In the genomic region with DNA sequence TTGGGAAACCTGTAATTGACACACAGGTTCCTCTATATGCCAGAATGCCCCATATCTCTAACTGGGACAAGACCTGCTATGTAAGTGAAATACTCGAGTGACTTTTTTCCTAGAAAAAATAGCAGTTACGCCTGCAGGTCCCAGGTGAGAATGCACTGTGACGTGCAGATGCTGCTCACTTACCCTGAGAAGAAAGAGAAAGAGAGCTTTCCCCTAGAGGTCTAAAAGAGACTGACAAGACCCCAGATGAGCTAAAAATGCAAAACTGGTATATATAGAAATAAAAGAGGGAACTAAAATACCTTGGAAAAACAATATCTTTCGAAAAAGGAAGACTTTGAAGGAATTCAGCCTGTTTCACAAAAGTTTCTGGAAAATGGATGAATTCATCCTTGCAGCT, we compare ENCODE assay signal across 29 cellular contexts.
"Had no signal": no experiment of that assay in that cellular context is flagged by ENCODE, and none has a peak within 500 bp of the region (broad histone marks: within the 10 kb centered on the region; RNA-seq: fewer than 3 reads in every experiment).

No MANE protein-coding gene starts in this region.

- H3K4me3 Mint-ChIP-seq: activated CD4-positive, alpha-beta memory T cell treated with anti-CD3 and anti-CD28 coated beads for 36 hours; activated CD4-positive, alpha-beta T cell treated with anti-CD3 and anti-CD28 coated beads, Interleukin-2, amount 10 ng/mL, durations not matched to agents 24 days and 14 days; activated CD8-positive, alpha-beta memory T cell treated with anti-CD3 and anti-CD28 coated beads, Interleukin-2, amount 10 ng/mL, durations not matched to agents 7 days and 5 days; activated CD8-positive, alpha-beta T cell treated with anti-CD3 and anti-CD28 coated beads, Interleukin-2, amount 10 ng/mL, durations not matched to agents 7 days and 5 days; activated naive CD4-positive, alpha-beta T cell treated with anti-CD3 and anti-CD28 coated beads for 36 hours; activated naive CD4-positive, alpha-beta T cell treated with anti-CD3 and anti-CD28 coated beads, Interleukin-2, amount 50 U/mL, for 24 hours; activated naive CD8-positive, alpha-beta T cell treated with anti-CD3 and anti-CD28 coated beads for 36 hours; activated naive CD8-positive, alpha-beta T cell treated with anti-CD3 and anti-CD28 coated beads, Interleukin-2, amount 50 U/mL, for 24 hours; activated T-helper 1 cell treated with anti-CD3 and anti-CD28 coated beads, Interleukin-12 subunit alpha, Interleukin-12 subunit beta, Interleukin-2, Interleukin-4 antibody, amounts not matched to agents 30 ng/mL and 10 ng/mL and 1 ng/mL, durations not matched to agents 14 hours and 24 hours and 36 hours; effector memory CD8-positive, alpha-beta T cell had no signal

- H3K27ac ChIP-seq: adrenal gland, body of pancreas, epithelial cell of prostate, esophagus squamous epithelium, gastroesophageal sphincter, heart right ventricle had no signal

- H3K27ac Mint-ChIP-seq: activated CD4-positive, alpha-beta memory T cell treated with anti-CD3 and anti-CD28 coated beads for 36 hours; activated CD4-positive, alpha-beta T cell treated with anti-CD3 and anti-CD28 coated beads, Interleukin-2, amount 10 ng/mL, durations not matched to agents 24 days and 14 days; activated CD8-positive, alpha-beta memory T cell treated with anti-CD3 and anti-CD28 coated beads, Interleukin-2, amount 10 ng/mL, durations not matched to agents 7 days and 5 days; activated CD8-positive, alpha-beta T cell treated with anti-CD3 and anti-CD28 coated beads, Interleukin-2, amount 10 ng/mL, durations not matched to agents 7 days and 5 days; activated naive CD4-positive, alpha-beta T cell treated with anti-CD3 and anti-CD28 coated beads for 36 hours; activated naive CD4-positive, alpha-beta T cell treated with anti-CD3 and anti-CD28 coated beads, Interleukin-2, amount 50 U/mL, for 24 hours; activated naive CD8-positive, alpha-beta T cell treated with anti-CD3 and anti-CD28 coated beads for 36 hours; activated naive CD8-positive, alpha-beta T cell treated with anti-CD3 and anti-CD28 coated beads, Interleukin-2, amount 50 U/mL, for 24 hours; activated T-helper 1 cell treated with anti-CD3 and anti-CD28 coated beads, Interleukin-12 subunit alpha, Interleukin-12 subunit beta, Interleukin-2, Interleukin-4 antibody, amounts not matched to agents 30 ng/mL and 10 ng/mL and 1 ng/mL, durations not matched to agents 14 hours and 24 hours and 36 hours; activated T-helper 2 cell treated with anti-CD3 and anti-CD28 coated beads, Interferon-gamma antibody, Interleukin-2, Interleukin-4, amounts not matched to agents 10 μg/mL and 5 μg/mL and 100 μg/mL, durations not matched to agents 14 hours and 24 hours and 36 hours; effector memory CD8-positive, alpha-beta T cell had no signal

- H3K27me3 ChIP-seq: adrenal gland, body of pancreas, esophagus squamous epithelium, heart right ventricle had no signal

- ATAC-seq: activated CD8-positive, alpha-beta memory T cell treated with anti-CD3 and anti-CD28 coated beads, Interleukin-2, amount 10 ng/mL, durations not matched to agents 7 days and 5 days; activated CD8-positive, alpha-beta T cell treated with anti-CD3 and anti-CD28 coated beads, Interleukin-2, amount 10 ng/mL, durations not matched to agents 7 days and 5 days; activated naive CD8-positive, alpha-beta T cell treated with anti-CD3 and anti-CD28 coated beads, Interleukin-2, amount 50 U/mL, for 24 hours; body of pancreas; effector memory CD8-positive, alpha-beta T cell; gastroesophageal sphincter; heart right ventricle had no signal

- H3K4me1 Mint-ChIP-seq: activated CD4-positive, alpha-beta T cell treated with anti-CD3 and anti-CD28 coated beads, Interleukin-2, amount 10 ng/mL, durations not matched to agents 24 days and 14 days; activated CD8-positive, alpha-beta memory T cell treated with anti-CD3 and anti-CD28 coated beads, Interleukin-2, amount 10 ng/mL, durations not matched to agents 7 days and 5 days; activated naive CD4-positive, alpha-beta T cell treated with anti-CD3 and anti-CD28 coated beads, Interleukin-2, amount 50 U/mL, for 24 hours; activated naive CD8-positive, alpha-beta T cell treated with anti-CD3 and anti-CD28 coated beads for 36 hours; activated naive CD8-positive, alpha-beta T cell treated with anti-CD3 and anti-CD28 coated beads, Interleukin-2, amount 50 U/mL, for 24 hours had no signal

- H3K36me3 ChIP-seq: adrenal gland, esophagus squamous epithelium, gastroesophageal sphincter, heart right ventricle had no signal

- H3K9me3 ChIP-seq: adrenal gland, body of pancreas, gastroesophageal sphincter, heart right ventricle had no signal

- DNase-seq: activated CD4-positive, alpha-beta memory T cell treated with anti-CD3 and anti-CD28 coated beads for 36 hours; activated CD4-positive, alpha-beta T cell treated with anti-CD3 and anti-CD28 coated beads, Interleukin-2, amount 10 ng/mL, durations not matched to agents 24 days and 14 days; activated CD8-positive, alpha-beta memory T cell treated with anti-CD3 and anti-CD28 coated beads, Interleukin-2, amount 10 ng/mL, durations not matched to agents 7 days and 5 days; activated CD8-positive, alpha-beta memory T cell treated with anti-CD3 and anti-CD28 coated beads, Interleukin-2, amount 50 U/mL, for 4 hours; activated CD8-positive, alpha-beta T cell treated with anti-CD3 and anti-CD28 coated beads, Interleukin-2, amount 10 ng/mL, durations not matched to agents 7 days and 5 days; activated effector memory CD4-positive, alpha-beta T cell treated with anti-CD3 and anti-CD28 coated beads, Interleukin-2, amount 50 U/mL, for 16 hours; activated naive CD4-positive, alpha-beta T cell treated with anti-CD3 and anti-CD28 coated beads for 36 hours; activated naive CD8-positive, alpha-beta T cell treated with anti-CD3 and anti-CD28 coated beads for 36 hours; activated naive CD8-positive, alpha-beta T cell treated with anti-CD3 and anti-CD28 coated beads, Interleukin-2, amount 50 U/mL, for 24 hours; activated T-cell treated with anti-CD3 and anti-CD28 coated beads, Interleukin-2, amount 50 U/mL, for 1 hour; activated T-cell treated with anti-CD3 and anti-CD28 coated beads, Interleukin-2, amount 50 U/mL, for 48 hours; adrenal gland; amygdala; aorta; body of pancreas; caudate nucleus; cortex of kidney; dermis blood vessel endothelial cell; effector CD4-positive, alpha-beta T cell; effector memory CD8-positive, alpha-beta T cell; esophagus squamous epithelium; foreskin melanocyte; heart right ventricle; T-helper 2 cell had no signal

- H3K4me3 ChIP-seq: adrenal gland, body of pancreas, esophagus squamous epithelium, gastroesophageal sphincter, heart right ventricle had no signal

- H3K36me3 Mint-ChIP-seq: activated CD4-positive, alpha-beta memory T cell treated with anti-CD3 and anti-CD28 coated beads for 36 hours; activated CD8-positive, alpha-beta memory T cell treated with anti-CD3 and anti-CD28 coated beads, Interleukin-2, amount 10 ng/mL, durations not matched to agents 7 days and 5 days; activated naive CD4-positive, alpha-beta T cell treated with anti-CD3 and anti-CD28 coated beads, Interleukin-2, amount 50 U/mL, for 24 hours; activated naive CD8-positive, alpha-beta T cell treated with anti-CD3 and anti-CD28 coated beads for 36 hours had no signal

- H3K4me1 ChIP-seq: adrenal gland, body of pancreas, esophagus squamous epithelium, gastroesophageal sphincter, heart right ventricle had no signal

- H3K27me3 Mint-ChIP-seq: activated CD4-positive, alpha-beta memory T cell treated with anti-CD3 and anti-CD28 coated beads for 36 hours; activated CD4-positive, alpha-beta T cell treated with anti-CD3 and anti-CD28 coated beads, Interleukin-2, amount 10 ng/mL, durations not matched to agents 24 days and 14 days; activated CD8-positive, alpha-beta memory T cell treated with anti-CD3 and anti-CD28 coated beads, Interleukin-2, amount 10 ng/mL, durations not matched to agents 7 days and 5 days; activated naive CD4-positive, alpha-beta T cell treated with anti-CD3 and anti-CD28 coated beads, Interleukin-2, amount 50 U/mL, for 24 hours; activated naive CD8-positive, alpha-beta T cell treated with anti-CD3 and anti-CD28 coated beads for 36 hours; activated naive CD8-positive, alpha-beta T cell treated with anti-CD3 and anti-CD28 coated beads, Interleukin-2, amount 50 U/mL, for 24 hours; effector memory CD8-positive, alpha-beta T cell had no signal

- H3K9me3 Mint-ChIP-seq: activated CD4-positive, alpha-beta memory T cell treated with anti-CD3 and anti-CD28 coated beads for 36 hours; activated naive CD4-positive, alpha-beta T cell treated with anti-CD3 and anti-CD28 coated beads for 36 hours; activated naive CD8-positive, alpha-beta T cell treated with anti-CD3 and anti-CD28 coated beads for 36 hours; activated naive CD8-positive, alpha-beta T cell treated with anti-CD3 and anti-CD28 coated beads, Interleukin-2, amount 50 U/mL, for 24 hours had no signal
